In the genomic region with DNA sequence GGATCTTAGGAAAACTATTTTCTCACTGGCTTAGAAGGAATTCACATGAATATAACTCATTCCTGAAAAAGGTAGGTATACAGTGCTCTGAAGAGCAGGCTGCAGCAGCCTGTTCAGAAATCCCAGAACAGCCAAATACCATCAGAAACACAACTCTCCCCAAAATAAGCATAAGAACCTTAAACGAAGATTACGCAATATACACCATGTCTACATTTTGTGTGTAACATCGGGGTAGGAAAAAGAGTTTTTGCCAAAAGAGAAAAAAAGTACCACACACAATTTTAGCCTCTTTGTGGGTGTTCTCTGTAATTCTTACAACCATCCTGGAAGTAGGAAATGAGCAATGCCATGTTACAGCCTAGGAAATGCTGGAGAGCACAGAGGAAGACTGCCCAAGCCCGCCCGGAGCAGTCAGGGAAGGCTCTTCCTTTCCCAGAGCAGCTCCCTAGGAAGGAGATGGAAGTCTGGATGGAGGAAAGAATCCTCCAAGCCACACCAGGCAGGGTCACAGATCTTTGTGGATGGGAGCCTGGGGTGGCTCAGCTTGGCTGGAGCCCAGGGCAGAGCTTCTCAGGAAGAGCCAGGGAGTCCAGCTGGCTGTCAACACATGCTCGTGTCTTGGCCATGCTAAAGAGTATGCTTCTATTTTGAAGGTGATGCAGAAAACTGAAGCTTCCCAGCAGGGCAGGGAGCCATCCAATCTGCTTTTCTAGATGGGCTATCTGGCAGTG, we compare ENCODE assay signal across 12 cellular contexts. TPM values are rescaled to one million over a fixed set of nuclear protein-coding genes. Genes with fewer than 3 reads are reported as not detected.
DNase-seq lines count a peak whose midpoint lies in the region; ATAC-seq and TF ChIP-seq lines count a peak whose summit lies in the region.
"Had no signal": no experiment of that assay in that cellular context is flagged by ENCODE, and none has a peak within 500 bp of the region (broad histone marks: within the 10 kb centered on the region; RNA-seq: fewer than 3 reads in every experiment).

No MANE protein-coding gene starts in this region.

- H3K4me1 ChIP-seq in heart right ventricle (peaks cover 55 to 100% (median 88%) of the 10 kb centered on the region in 9 donors), prostate gland (replicated peaks) (peaks cover 7% of the 10 kb centered on the region)

- H3K36me3 ChIP-seq in heart right ventricle (peaks cover 0 to 29% (median 2%) of the 10 kb centered on the region in 9 donors), prostate gland (no peaks in the 10 kb centered on the region)

- H3K27ac Mint-ChIP-seq in Calu3 (ENCODE audit: unreplicated experiment) = peak overlapping the region; percentile 30
- H3K27ac Mint-ChIP-seq in brain = peak overlapping the region in 4 of 5 experiments; percentile 52 to 88 (median 70)
- H3K27ac Mint-ChIP-seq: dendritic cell treated with granulocyte-macrophage colony-stimulating factor and Interleukin-4, amounts not matched to agents 40 ng/mL and 50 ng/mL, for 4 days had no signal

- H3K4me1 Mint-ChIP-seq in Calu3 (ENCODE audit: low read depth, unreplicated experiment) (peaks cover 20% of the 10 kb centered on the region), brain (peaks cover 96% of the 10 kb centered on the region)

- WGBS in heart right ventricle, 2 donors = 44 to 47% methylated on average over 6 of the region's 6 CpGs
- 60% methylated on average over 6 of the region's 6 CpGs for WGBS in prostate gland

- H3K9me3 ChIP-seq in heart right ventricle (no peaks in the 10 kb centered on the region), prostate gland (no peaks in the 10 kb centered on the region)

- no TSS peak for BruUV-seq in Calu3 (replicated peaks; lab: Mats Ljungman, UMichigan)

- H3K9me3 Mint-ChIP-seq in Calu3 (ENCODE audit: low read depth, unreplicated experiment) (no peaks in the 10 kb centered on the region), brain (no peaks in the 10 kb centered on the region)
- H3K9me3 Mint-ChIP-seq: CD4-positive, CD25-positive, alpha-beta regulatory T cell; dendritic cell treated with granulocyte-macrophage colony-stimulating factor and Interleukin-4, amounts not matched to agents 40 ng/mL and 50 ng/mL, for 4 days had no signal

- H3K36me3 Mint-ChIP-seq in Calu3 (ENCODE audit: insufficient read depth, unreplicated experiment) (peaks cover 96% of the 10 kb centered on the region), brain (peaks cover 7% of the 10 kb centered on the region)

- ATAC-seq in heart right ventricle (peak; percentile 68 to 79 (median 74)), HG03460 (IDR thresholded peaks at IDR 0.05; ENCODE audit: unreplicated experiment) (no peak), HG02981 (IDR thresholded peaks at IDR 0.05; ENCODE audit: unreplicated experiment) (no peak)

- DNase-seq in Calu3 (no peak), heart right ventricle (peak; percentile 75 to 82), prostate gland (ENCODE audit: low spot score) (no peak), NCI-H2171 (lab: John Stamatoyannopoulos, UW) (no peak), NCI-H1417 treated with DMSO at 0.1 percent for 48 hours (lab: John Stamatoyannopoulos, UW) (no peak)
- DNase-seq: CD4-positive, CD25-positive, alpha-beta regulatory T cell; NCI-H146; OCI-M1 had no signal

- H3K27me3 ChIP-seq in heart right ventricle (no peaks in the 10 kb centered on the region), prostate gland (replicated peaks; ENCODE audit: insufficient read depth) (no peaks in the 10 kb centered on the region)

- intact Hi-C loops in Calu3 (cut with micrococcal nuclease; ENCODE audit: unreplicated experiment) = no loop called here
- intact Hi-C loops in heart right ventricle (cut with DNase I) = loop anchor here in 3 of 10 donors (10.0 kb wide), 2 partner anchors 58 to 108 kb away; a partner anchor contains a TSS
- intact Hi-C loops in prostate gland (cut with DNase I) = no loop called here

- H3K27me3 Mint-ChIP-seq in Calu3 (ENCODE audit: unreplicated experiment) (no peaks in the 10 kb centered on the region), brain (no peaks in the 10 kb centered on the region)
- H3K27me3 Mint-ChIP-seq: CD4-positive, CD25-positive, alpha-beta regulatory T cell; dendritic cell treated with granulocyte-macrophage colony-stimulating factor and Interleukin-4, amounts not matched to agents 40 ng/mL and 50 ng/mL, for 4 days had no signal

- peak overlapping the region; percentile 58 to 86 (median 74) for H3K27ac ChIP-seq in heart right ventricle
- H3K27ac ChIP-seq in prostate gland = peak overlapping the region; percentile 31 to 48

- CTCF ChIA-PET in Calu3 (lab: Charles Lee) = no interaction called here

- TF ChIP-seq CTCF in Calu3 (IDR thresholded peaks at IDR 0.05; ENCODE audit: unreplicated experiment) = no peak
- TF ChIP-seq CTCF in brain (conservative IDR thresholded peaks at IDR 0.05) = no peak
- no peak for TF ChIP-seq CTCF in heart right ventricle (IDR thresholded peaks at IDR 0.05)
- TF ChIP-seq CTCF in prostate gland (IDR thresholded peaks at IDR 0.05) = no peak

- TF ChIP-seq POLR2A in prostate gland (IDR thresholded peaks at IDR 0.05) = no peak

- no peak overlapping the region for H3K4me3 Mint-ChIP-seq in Calu3 (ENCODE audit: low read depth, unreplicated experiment)
- no peak overlapping the region for H3K4me3 Mint-ChIP-seq in brain
- H3K4me3 Mint-ChIP-seq: CD4-positive, CD25-positive, alpha-beta regulatory T cell; dendritic cell treated with granulocyte-macrophage colony-stimulating factor and Interleukin-4, amounts not matched to agents 40 ng/mL and 50 ng/mL, for 4 days had no signal

- H3K4me3 ChIP-seq in heart right ventricle (no peak overlapping the region), prostate gland (no peak overlapping the region)

RNA-seq across cellular contexts. Expression of a gene that starts 49.7 kb away (rescaled TPM):
- total RNA-seq in Calu3 (2022) (29.7 and 37.8 TPM in 2 replicates), heart right ventricle (10 to 100 TPM; 10.6 to 29.4 (median 23.2) TPM), prostate gland (100 to 1,000 TPM in 1 of 2 donors, 10 to 100 TPM in 1; 92.9 to 127 TPM)
- polyA plus RNA-seq in brain (ENCODE audit: insufficient read depth, low read depth, low replicate concordance) (35.7 TPM), heart right ventricle (10 to 100 TPM; 21.9 to 24.4 TPM)

Comparison
In these comparisons a context has a peak if more than half of its experiments do, and no peak if none do; other contexts are left out.
1. DNase-seq: peak in heart right ventricle (2 of 2); none in Calu3 (single experiment), prostate gland (single experiment), NCI-H2171 (single experiment) and NCI-H1417 treated with DMSO at 0.1 percent for 48 hours (single experiment).
2. ATAC-seq: peak in heart right ventricle (8 of 8); none in HG03460 (single experiment) and HG02981 (single experiment).